1 cellular context compared by ENCODE assay signal in genomic region chr15:40893733-40894688, GRCh38.
TF ChIP-seq lines count a peak whose summit lies in the region.

A gene with protein sequence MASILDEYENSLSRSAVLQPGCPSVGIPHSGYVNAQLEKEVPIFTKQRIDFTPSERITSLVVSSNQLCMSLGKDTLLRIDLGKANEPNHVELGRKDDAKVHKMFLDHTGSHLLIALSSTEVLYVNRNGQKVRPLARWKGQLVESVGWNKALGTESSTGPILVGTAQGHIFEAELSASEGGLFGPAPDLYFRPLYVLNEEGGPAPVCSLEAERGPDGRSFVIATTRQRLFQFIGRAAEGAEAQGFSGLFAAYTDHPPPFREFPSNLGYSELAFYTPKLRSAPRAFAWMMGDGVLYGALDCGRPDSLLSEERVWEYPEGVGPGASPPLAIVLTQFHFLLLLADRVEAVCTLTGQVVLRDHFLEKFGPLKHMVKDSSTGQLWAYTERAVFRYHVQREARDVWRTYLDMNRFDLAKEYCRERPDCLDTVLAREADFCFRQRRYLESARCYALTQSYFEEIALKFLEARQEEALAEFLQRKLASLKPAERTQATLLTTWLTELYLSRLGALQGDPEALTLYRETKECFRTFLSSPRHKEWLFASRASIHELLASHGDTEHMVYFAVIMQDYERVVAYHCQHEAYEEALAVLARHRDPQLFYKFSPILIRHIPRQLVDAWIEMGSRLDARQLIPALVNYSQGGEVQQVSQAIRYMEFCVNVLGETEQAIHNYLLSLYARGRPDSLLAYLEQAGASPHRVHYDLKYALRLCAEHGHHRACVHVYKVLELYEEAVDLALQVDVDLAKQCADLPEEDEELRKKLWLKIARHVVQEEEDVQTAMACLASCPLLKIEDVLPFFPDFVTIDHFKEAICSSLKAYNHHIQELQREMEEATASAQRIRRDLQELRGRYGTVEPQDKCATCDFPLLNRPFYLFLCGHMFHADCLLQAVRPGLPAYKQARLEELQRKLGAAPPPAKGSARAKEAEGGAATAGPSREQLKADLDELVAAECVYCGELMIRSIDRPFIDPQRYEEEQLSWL (plus strand): TSS chr15:40894450. CDS start chr15:40894769, 319 bp downstream.

TF ChIP-seq in HEK293, 187 proteins besides CTCF, POLR2A, EP300 and RAD21 (continued from another document):
- no peak for TF ChIP-seq ZSCAN4 (tag by site-specific recombination; IDR thresholded peaks at IDR 0.05)
- no peak for TF ChIP-seq ZNF837 (tag by site-specific recombination; IDR thresholded peaks at IDR 0.05)
TF ChIP-seq in HEK293: peak in this region for 30.
